9 cellular contexts compared by ENCODE assay signal in the genomic region with DNA sequence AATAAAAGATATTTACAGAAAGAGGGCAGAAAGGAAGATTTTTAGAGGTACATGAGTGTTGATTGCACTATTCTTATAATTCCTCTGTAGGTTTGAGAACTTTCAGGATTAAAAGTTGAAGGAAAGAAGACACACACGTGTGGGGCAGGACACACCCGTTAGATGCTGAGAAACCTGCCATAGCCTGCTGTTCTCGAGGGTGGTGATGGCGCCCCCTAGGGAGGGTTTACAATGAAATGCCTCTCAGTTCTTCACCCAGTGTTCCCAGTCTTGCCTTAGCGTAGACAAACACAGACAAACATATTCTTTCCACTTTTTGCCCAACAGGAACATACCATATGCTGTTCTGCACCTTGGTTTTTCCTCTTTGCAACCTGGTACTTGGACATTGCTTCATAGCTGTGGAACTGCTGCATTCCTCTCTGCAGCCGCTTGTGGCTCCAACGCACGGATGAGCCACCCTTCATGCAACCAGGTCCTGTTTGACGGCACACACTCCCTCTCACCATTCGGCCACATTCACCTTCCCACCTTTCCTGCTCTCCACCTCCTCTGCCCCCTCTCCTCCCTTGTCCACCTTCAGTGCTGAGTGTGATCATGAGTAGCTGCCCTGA. TPM values are rescaled to one million over a fixed set of nuclear protein-coding genes. Genes with fewer than 3 reads are reported as not detected.
DNase-seq lines count a peak whose midpoint lies in the region; ATAC-seq, FAIRE-seq and TF ChIP-seq lines count a peak whose summit lies in the region.
"Had no signal": no experiment of that assay in that cellular context is flagged by ENCODE, and none has a peak within 500 bp of the region (broad histone marks: within the 10 kb centered on the region; RNA-seq: fewer than 3 reads in every experiment).

No MANE protein-coding gene starts in this region.

- H3K27ac ChIP-seq in kidney (ENCODE audit: low read depth in 2 of 2, low read length in 2 of 2) (no peak overlapping the region), vagina (no peak overlapping the region), heart right ventricle (no peak overlapping the region)

- H3K4me1 Mint-ChIP-seq in activated CD4-positive, alpha-beta memory T cell treated with anti-CD3 and anti-CD28 coated beads for 36 hours (ENCODE audit: low read depth), result no peaks in the 10 kb centered on the region

- no peak for FAIRE-seq in kidney (lab: Jason Lieb, UNC)

- peaks cover 52% of the 10 kb centered on the region for H3K27me3 Mint-ChIP-seq in activated CD4-positive, alpha-beta memory T cell treated with anti-CD3 and anti-CD28 coated beads for 36 hours

- H3K9ac ChIP-seq in kidney (ENCODE audit: low read length in 2 of 2), result no peak overlapping the region

- in situ Hi-C loops in GM13976 (cut with MboI; ENCODE audit: low sequenced_read_pairs, unreplicated experiment), result no loop called here

- CTCF ChIA-PET in AG04449 (lab: Yijun Ruan, JAX), result interaction anchor here (0.7 to 2.1 kb wide), 7 partner anchors 9 to 84 kb away, joined by 3 to 8 read pairs (median 5); no protein-coding TSS in a partner anchor
- CTCF ChIA-PET in activated CD4-positive, alpha-beta memory T cell treated with anti-CD3 and anti-CD28 coated beads for 36 hours (lab: Charles Lee), result interaction anchor here (0.7 to 2.7 kb wide), 3 partner anchors 19 to 84 kb away, joined by 3 to 10 read pairs (median 3); no protein-coding TSS in a partner anchor

- H3K9me3 ChIP-seq in kidney (ENCODE audit: control insufficient read depth in 1 of 2, low read length in 2 of 2) (peaks cover 0 to 4% of the 10 kb centered on the region in 2 donors), vagina (no peaks in the 10 kb centered on the region), heart right ventricle (peaks cover 0 to 9% (median 5%) of the 10 kb centered on the region in 11 donors)

- DNase-seq in AG04449 (ENCODE audit: low read depth, low spot score) (no peak), GM13976 (ENCODE audit: low spot score) (peak; percentile 41), kidney (no peak), vagina (ENCODE audit: extremely low spot score in 2 of 2) (no peak), NCI-H2196 treated with DMSO at 0.1 percent for 48 hours (lab: John Stamatoyannopoulos, UW; ENCODE audit: unreplicated experiment) (no peak), heart right ventricle (no peak)
- peak; percentile 58 for DNase-seq in activated CD4-positive, alpha-beta memory T cell treated with anti-CD3 and anti-CD28 coated beads for 36 hours
- DNase-seq: SIG-M5 had no signal

- H3K4me3 ChIP-seq in AG04449 (ENCODE audit: low read depth, low read length) (no peak overlapping the region), kidney (ENCODE audit: low read length in 2 of 2) (no peak overlapping the region), vagina (no peak overlapping the region), heart right ventricle (no peak overlapping the region)

- no peak overlapping the region for H3K27ac Mint-ChIP-seq in activated CD4-positive, alpha-beta memory T cell treated with anti-CD3 and anti-CD28 coated beads for 36 hours

- TF ChIP-seq POLR2A in vagina (IDR thresholded peaks at IDR 0.05), result no peak

- peaks cover 8 to 20% of the 10 kb centered on the region in 2 donors for H3K4me1 ChIP-seq in kidney (ENCODE audit: control insufficient read depth in 1 of 2, insufficient read depth in 1 of 2, low read depth in 1 of 2, low read length in 2 of 2)
- H3K4me1 ChIP-seq in vagina, result peaks cover 28% of the 10 kb centered on the region
- H3K4me1 ChIP-seq in heart right ventricle, result peaks cover 0 to 30% (median 12%) of the 10 kb centered on the region in 9 donors

- H3K36me3 ChIP-seq in kidney (ENCODE audit: control insufficient read depth in 1 of 2, insufficient read depth in 2 of 2, low read length in 2 of 2), result no peaks in the 10 kb centered on the region
- no peaks in the 10 kb centered on the region for H3K36me3 ChIP-seq in vagina
- no peaks in the 10 kb centered on the region for H3K36me3 ChIP-seq in heart right ventricle

- H3K36me3 Mint-ChIP-seq in activated CD4-positive, alpha-beta memory T cell treated with anti-CD3 and anti-CD28 coated beads for 36 hours, result no peaks in the 10 kb centered on the region

- 74 to 76% methylated on average over 10 of the region's 10 CpGs for WGBS in heart right ventricle, 2 donors

- no peak for ATAC-seq in HG03565 (IDR thresholded peaks at IDR 0.05; ENCODE audit: unreplicated experiment)
- ATAC-seq in heart right ventricle, result no peak

- H3K27me3 ChIP-seq in vagina (no peaks in the 10 kb centered on the region), heart right ventricle (peaks cover 0 to 16% (median 3%) of the 10 kb centered on the region in 7 donors)

- H3K9me3 Mint-ChIP-seq in activated CD4-positive, alpha-beta memory T cell treated with anti-CD3 and anti-CD28 coated beads for 36 hours, result peaks cover 3% of the 10 kb centered on the region

- intact Hi-C loops in activated CD4-positive, alpha-beta memory T cell treated with anti-CD3 and anti-CD28 coated beads for 36 hours (cut with micrococcal nuclease), result loop anchor here (1.0 kb wide), 1 partner anchor 83 kb away; no protein-coding TSS in a partner anchor
- intact Hi-C loops in kidney (cut with DNase I), result no loop called here
- intact Hi-C loops in vagina (cut with DNase I), result no loop called here
- intact Hi-C loops in heart right ventricle (cut with DNase I), result no loop called here

- H3K4me3 Mint-ChIP-seq in activated CD4-positive, alpha-beta memory T cell treated with anti-CD3 and anti-CD28 coated beads for 36 hours, result no peak overlapping the region

- POLR2A ChIA-PET in AG04449 (lab: Yijun Ruan, JAX), result no interaction called here
- POLR2A ChIA-PET in activated CD4-positive, alpha-beta memory T cell treated with anti-CD3 and anti-CD28 coated beads for 36 hours (lab: Charles Lee), result no interaction called here

- TF ChIP-seq CTCF in AG04449 (IDR thresholded peaks at IDR 0.05; ENCODE audit: insufficient read depth, low read length, missing control alignments) (peak; percentile 14), GM13976 (IDR thresholded peaks at IDR 0.05; ENCODE audit: borderline replicate concordance, control extremely low read depth, extremely low read depth, insufficient read depth, missing control alignments) (peak; percentile 21), kidney (IDR thresholded peaks at IDR 0.05; ENCODE audit: borderline replicate concordance, extremely low read depth, insufficient read depth) (peak; percentile 29), vagina (IDR thresholded peaks at IDR 0.05) (no peak), heart right ventricle (IDR thresholded peaks at IDR 0.05) (peak in 4 of 9 donors; percentile 13 to 34 (median 22))

RNA-seq across cellular contexts. Expression of gene HSPA12A, which starts 23.3 kb away (rescaled TPM):
- total RNA-seq in activated CD4-positive, alpha-beta memory T cell treated with anti-CD3 and anti-CD28 coated beads for 36 hours, result under 1 TPM; 0.40 to 0.41 TPM
- total RNA-seq in kidney (33.5 TPM), vagina (28.7 TPM), heart right ventricle (10 to 100 TPM in 6 of 10 donors, 1 to 10 TPM in 4; 9.1 to 18.1 (median 10.7) TPM)
- polyA plus RNA-seq in kidney (ENCODE audit: insufficient read depth, low read depth, low replicate concordance) (18.9 TPM), heart right ventricle (1 to 10 TPM; 5.1 to 7.2 TPM)

Comparison
In these comparisons a context has a peak if more than half of its experiments do, and no peak if none do; other contexts are left out.
1. DNase-seq: peak in GM13976 (single experiment) and activated CD4-positive, alpha-beta memory T cell treated with anti-CD3 and anti-CD28 coated beads for 36 hours (single experiment); none in AG04449 (single experiment), kidney (single experiment), vagina (0 of 2), NCI-H2196 treated with DMSO at 0.1 percent for 48 hours (single experiment) and heart right ventricle (0 of 2).
2. CTCF ChIP-seq: peak in AG04449 (single experiment), GM13976 (single experiment) and kidney (single experiment); none in vagina (0 of 3).
3. RNA of gene HSPA12A, which starts 23.3 kb away (total RNA-seq): 33.5 TPM in kidney (single experiment), 28.7 TPM in vagina (single experiment) and 9.1 to 18.1 TPM in heart right ventricle; 0.40 to 0.41 TPM in activated CD4-positive, alpha-beta memory T cell treated with anti-CD3 and anti-CD28 coated beads for 36 hours; every median in the first group is over 4 times any median in the second.